Comparison of ENCODE assay signal across 19 cellular contexts in the genomic region with DNA sequence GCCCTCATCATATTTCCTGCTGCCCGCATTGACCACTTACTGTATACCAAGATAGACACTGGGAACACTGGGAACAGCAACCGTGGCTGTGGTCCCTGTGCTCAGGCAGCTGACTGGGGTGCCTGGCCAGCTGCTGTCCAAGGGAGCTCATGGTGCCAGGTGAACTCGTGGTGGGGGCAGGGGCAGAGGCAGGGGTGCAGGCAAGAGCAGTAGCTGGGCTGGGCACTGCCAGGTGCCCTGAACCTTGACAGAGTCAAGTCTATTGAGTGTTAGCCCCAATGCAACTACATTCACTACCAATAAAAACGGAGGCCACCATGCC.
"Had no signal": no experiment of that assay in that cellular context is flagged by ENCODE, and none has a peak within 500 bp of the region (broad histone marks: within the 10 kb centered on the region; RNA-seq: fewer than 3 reads in every experiment).

No MANE protein-coding gene starts in this region.

- H3K27me3 Mint-ChIP-seq: activated naive CD8-positive, alpha-beta T cell treated with anti-CD3 and anti-CD28 coated beads, Interleukin-2, amount 10 ng/mL, durations not matched to agents 7 days and 5 days had no signal

- H3K4me3 ChIP-seq: adrenal gland, breast epithelium had no signal

- H3K4me1 Mint-ChIP-seq: activated naive CD8-positive, alpha-beta T cell treated with anti-CD3 and anti-CD28 coated beads, Interleukin-2, amount 10 ng/mL, durations not matched to agents 7 days and 5 days had no signal

- DNase-seq: activated CD4-positive, alpha-beta T cell treated with anti-CD3 and anti-CD28 coated beads for 48 hours; activated CD4-positive, alpha-beta T cell treated with anti-CD3 and anti-CD28 coated beads, Interleukin-2, amount 50 U/mL, for 4 hours; activated CD4-positive, CD25-positive, alpha-beta regulatory T cell treated with anti-CD3 and anti-CD28 coated beads, Interleukin-2, amount 50 U/mL, for 72 hours; activated CD8-positive, alpha-beta memory T cell treated with anti-CD3 and anti-CD28 coated beads, Interleukin-2, amount 50 U/mL, for 48 hours; activated CD8-positive, alpha-beta T cell treated with anti-CD3 and anti-CD28 coated beads, Interleukin-2, amount 10 ng/mL, durations not matched to agents 7 days and 5 days; activated naive CD4-positive, alpha-beta T cell treated with anti-CD3 and anti-CD28 coated beads, Interleukin-2, amount 50 U/mL, for 16 hours; activated naive CD8-positive, alpha-beta T cell treated with anti-CD3 and anti-CD28 coated beads, Interleukin-2, amount 10 ng/mL, durations not matched to agents 7 days and 5 days; activated T-cell treated with anti-CD3 and anti-CD28 coated beads, Interleukin-2, amount 50 U/mL, for 1 hour; Kasumi-1; NCI-H1105 treated with DMSO at 0.1 percent for 48 hours; NCI-H1436 treated with DMSO at 0.1 percent for 48 hours; NCI-H187; NCI-H2081; NCI-H69; PC-3; SHP77 treated with DMSO at 0.1 percent for 48 hours had no signal

- H3K27ac Mint-ChIP-seq: activated CD8-positive, alpha-beta T cell treated with anti-CD3 and anti-CD28 coated beads, Interleukin-2, amount 10 ng/mL, durations not matched to agents 7 days and 5 days; activated naive CD8-positive, alpha-beta T cell treated with anti-CD3 and anti-CD28 coated beads, Interleukin-2, amount 10 ng/mL, durations not matched to agents 7 days and 5 days; T-helper 1 cell treated with Interleukin-12 subunit alpha and Interleukin-12 subunit beta and Interleukin-4 antibody, amounts not matched to agents 30 μg/mL and 1 μg/mL, for 36 hours had no signal

- H3K4me3 Mint-ChIP-seq: activated CD8-positive, alpha-beta T cell treated with anti-CD3 and anti-CD28 coated beads, Interleukin-2, amount 10 ng/mL, durations not matched to agents 7 days and 5 days; activated naive CD8-positive, alpha-beta T cell treated with anti-CD3 and anti-CD28 coated beads, Interleukin-2, amount 10 ng/mL, durations not matched to agents 7 days and 5 days; T-helper 1 cell treated with Interleukin-12 subunit alpha and Interleukin-12 subunit beta and Interleukin-4 antibody, amounts not matched to agents 30 μg/mL and 1 μg/mL, for 36 hours had no signal

- H3K36me3 Mint-ChIP-seq: activated naive CD8-positive, alpha-beta T cell treated with anti-CD3 and anti-CD28 coated beads, Interleukin-2, amount 10 ng/mL, durations not matched to agents 7 days and 5 days had no signal

- H3K27me3 ChIP-seq: adrenal gland, breast epithelium had no signal

- ATAC-seq: PC-3 had no signal

- H3K4me1 ChIP-seq: adrenal gland, breast epithelium had no signal

- H3K36me3 ChIP-seq: adrenal gland, breast epithelium had no signal

- H3K9me3 ChIP-seq: adrenal gland, breast epithelium had no signal

- H3K9me3 Mint-ChIP-seq: activated naive CD8-positive, alpha-beta T cell treated with anti-CD3 and anti-CD28 coated beads, Interleukin-2, amount 10 ng/mL, durations not matched to agents 7 days and 5 days; T-helper 1 cell treated with Interleukin-12 subunit alpha and Interleukin-12 subunit beta and Interleukin-4 antibody, amounts not matched to agents 30 μg/mL and 1 μg/mL, for 36 hours had no signal
